In genomic region chr2:231673348-231673770, GRCh38 we compare ENCODE assay signal across 9 cellular contexts. TPM values are rescaled to one million over a fixed set of nuclear protein-coding genes. Genes with fewer than 3 reads are reported as not detected.
DNase-seq lines count a peak whose midpoint lies in the region; ATAC-seq and TF ChIP-seq lines count a peak whose summit lies in the region.
"Had no signal": no experiment of that assay in that cellular context is flagged by ENCODE, and none has a peak within 500 bp of the region (broad histone marks: within the 10 kb centered on the region; RNA-seq: fewer than 3 reads in every experiment).

No MANE protein-coding gene starts in this region.

- peak overlapping the region in 1 of 2 donors; percentile 9 for H3K4me3 ChIP-seq in right atrium auricular region
- no peak overlapping the region for H3K4me3 ChIP-seq in CD8-positive, alpha-beta T cell (ENCODE audit: low read depth, low read length)

- no peak for ATAC-seq in stimulated activated naive B cell treated with anti-CD40 and anti-IgM and Interleukin-4, amounts not matched to agents 10 μg/mL and 1 μg/mL and 100 μg/mL, for 72 hours (replicated peaks)
- ATAC-seq in CD8-positive, alpha-beta T cell: no peak
- ATAC-seq in HG02610 (IDR thresholded peaks at IDR 0.05; ENCODE audit: unreplicated experiment): no peak

- peak overlapping the region; percentile 100 for H3K27ac Mint-ChIP-seq in stimulated activated naive B cell treated with anti-CD40 and anti-IgM and Interleukin-4, amounts not matched to agents 10 μg/mL and 1 μg/mL and 100 μg/mL, for 72 hours
- no peak overlapping the region for H3K27ac Mint-ChIP-seq in CD8-positive, alpha-beta T cell

- H3K27me3 Mint-ChIP-seq in stimulated activated naive B cell treated with anti-CD40 and anti-IgM and Interleukin-4, amounts not matched to agents 10 μg/mL and 1 μg/mL and 100 μg/mL, for 72 hours: no peaks in the 10 kb centered on the region
- H3K27me3 Mint-ChIP-seq in CD8-positive, alpha-beta T cell (ENCODE audit: low read depth): no peaks in the 10 kb centered on the region

- peak overlapping the region; percentile 76 to 81 for H3K27ac ChIP-seq in right atrium auricular region
- H3K27ac ChIP-seq in CD8-positive, alpha-beta T cell (ENCODE audit: low read depth, low read length): no peak overlapping the region
- H3K27ac ChIP-seq: C4-2B had no signal

- peaks cover 67 to 85% of the 10 kb centered on the region in 2 donors for H3K4me1 Mint-ChIP-seq in stimulated activated naive B cell treated with anti-CD40 and anti-IgM and Interleukin-4, amounts not matched to agents 10 μg/mL and 1 μg/mL and 100 μg/mL, for 72 hours
- peaks cover 6% of the 10 kb centered on the region for H3K4me1 Mint-ChIP-seq in CD8-positive, alpha-beta T cell (ENCODE audit: low read depth)

- no peaks in the 10 kb centered on the region for H3K9me3 ChIP-seq in right atrium auricular region
- H3K9me3 ChIP-seq in CD8-positive, alpha-beta T cell (ENCODE audit: low read length): no peaks in the 10 kb centered on the region

- H3K36me3 Mint-ChIP-seq in stimulated activated naive B cell treated with anti-CD40 and anti-IgM and Interleukin-4, amounts not matched to agents 10 μg/mL and 1 μg/mL and 100 μg/mL, for 72 hours: peaks cover 0 to 9% of the 10 kb centered on the region in 2 donors
- no peaks in the 10 kb centered on the region for H3K36me3 Mint-ChIP-seq in CD8-positive, alpha-beta T cell

- intact Hi-C loops in CD8-positive, alpha-beta T cell (cut with DNase I, micrococcal nuclease): no loop called here

- H3K9me3 Mint-ChIP-seq in stimulated activated naive B cell treated with anti-CD40 and anti-IgM and Interleukin-4, amounts not matched to agents 10 μg/mL and 1 μg/mL and 100 μg/mL, for 72 hours: peaks cover 0 to 4% of the 10 kb centered on the region in 2 donors
- H3K9me3 Mint-ChIP-seq in CD8-positive, alpha-beta T cell: no peaks in the 10 kb centered on the region

- no peaks in the 10 kb centered on the region for H3K27me3 ChIP-seq in right atrium auricular region
- H3K27me3 ChIP-seq in CD8-positive, alpha-beta T cell (ENCODE audit: insufficient read depth, low read length): no peaks in the 10 kb centered on the region

- peaks cover 0 to 54% of the 10 kb centered on the region in 2 donors for H3K4me1 ChIP-seq in right atrium auricular region
- H3K4me1 ChIP-seq in CD8-positive, alpha-beta T cell (ENCODE audit: insufficient read depth, low read length): peaks cover 5% of the 10 kb centered on the region

- H3K36me3 ChIP-seq in right atrium auricular region: no peaks in the 10 kb centered on the region
- no peaks in the 10 kb centered on the region for H3K36me3 ChIP-seq in CD8-positive, alpha-beta T cell (ENCODE audit: insufficient read depth, low read length)

- CTCF ChIA-PET in CD8-positive, alpha-beta T cell (lab: Charles Lee): interaction anchor here (0.6 to 26.7 kb wide), 10 partner anchors 8 to 63 kb away, joined by 3 to 783 read pairs (median 10); no protein-coding TSS in a partner anchor

- DNase-seq in NCI-H524 (lab: John Stamatoyannopoulos, UW): peak; percentile 64 to 78
- DNase-seq in NCI-H524 treated with DMSO at 0.1 percent for 48 hours (lab: John Stamatoyannopoulos, UW): no peak
- peak; percentile 53 for DNase-seq in SK-MEL-5 (ENCODE audit: low read depth, low spot score)
- no peak for DNase-seq in right atrium auricular region (ENCODE audit: low spot score)
- no peak for DNase-seq in stimulated activated naive B cell treated with anti-CD40 and anti-IgM and Interleukin-4, amounts not matched to agents 10 μg/mL and 1 μg/mL and 100 μg/mL, for 72 hours
- no peak for DNase-seq in GM19238 (ENCODE audit: insufficient read length, low spot score)
- DNase-seq in CD8-positive, alpha-beta T cell: no peak

- POLR2A ChIA-PET in CD8-positive, alpha-beta T cell (lab: Charles Lee): interaction anchor here (0.9 to 2.2 kb wide), 5 partner anchors 11 to 60 kb away, joined by 3 to 8 read pairs (median 6); partner anchors contain the start of gene PTMA

- H3K4me3 Mint-ChIP-seq in stimulated activated naive B cell treated with anti-CD40 and anti-IgM and Interleukin-4, amounts not matched to agents 10 μg/mL and 1 μg/mL and 100 μg/mL, for 72 hours: peak overlapping the region; percentile 85 to 89
- no peak overlapping the region for H3K4me3 Mint-ChIP-seq in CD8-positive, alpha-beta T cell

- in situ Hi-C loops in SK-MEL-5 (cut with HindIII; ENCODE audit: low pct_unique_long_range_greater_than_20kb, low sequenced_read_pairs): no loop called here

- no peak for TF ChIP-seq CTCF in right atrium auricular region (IDR thresholded peaks at IDR 0.05)
- no peak for TF ChIP-seq CTCF in CD8-positive, alpha-beta T cell (IDR thresholded peaks at IDR 0.05)

RNA-seq across cellular contexts. Expression of gene PTMA, which starts 35.0 kb away (rescaled TPM):
- total RNA-seq in SK-MEL-5 (2014; rRNA removed; shearing (Covaris generic)): 885 and 950 TPM in 2 replicates
- polyA plus RNA-seq in SK-MEL-5 (2015; cell fraction: cytosol; rRNA removed): 774 and 799 TPM in 2 replicates
- polyA plus RNA-seq in SK-MEL-5 (2015; cell fraction: nucleus; rRNA removed): 180 and 218 TPM in 2 replicates
- total RNA-seq in right atrium auricular region: 100 to 1,000 TPM; 234 to 430 TPM
- 1,000 to 10,000 TPM; 1,661 to 1,675 TPM for total RNA-seq in CD8-positive, alpha-beta T cell

Comparison
In these comparisons a context has a peak if more than half of its experiments do, and no peak if none do; other contexts are left out.
1. DNase-seq: peak in NCI-H524 (2 of 2) and SK-MEL-5 (single experiment); none in NCI-H524 treated with DMSO at 0.1 percent for 48 hours (single experiment), right atrium auricular region (single experiment), stimulated activated naive B cell treated with anti-CD40 and anti-IgM and Interleukin-4, amounts not matched to agents 10 μg/mL and 1 μg/mL and 100 μg/mL, for 72 hours (single experiment), GM19238 (single experiment) and CD8-positive, alpha-beta T cell (0 of 7).